In the genomic region with DNA sequence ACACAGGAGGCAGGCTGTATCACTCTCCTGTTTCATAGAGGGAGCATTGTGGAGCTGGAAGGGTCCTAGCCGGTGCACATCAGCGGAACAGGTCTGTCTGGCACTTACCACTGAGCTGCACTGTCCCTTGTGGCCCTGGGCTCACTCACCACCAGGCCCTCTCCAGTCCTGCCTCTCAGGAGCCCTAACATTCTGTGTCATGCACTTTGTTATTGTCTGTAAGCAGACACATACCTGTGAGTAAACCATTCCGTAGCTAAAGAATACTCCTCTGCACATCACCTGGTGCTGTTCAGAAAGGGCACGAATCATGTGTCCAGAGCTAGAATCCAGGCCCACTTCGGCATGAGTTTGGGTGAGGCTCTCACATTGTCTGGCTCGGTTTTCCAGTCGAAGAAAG, we compare ENCODE assay signal across 1 cellular context.
TF ChIP-seq lines count a peak whose summit lies in the region.

No MANE protein-coding gene starts in this region.

TF ChIP-seq in SK-N-SH, 30 proteins besides CTCF, POLR2A, EP300 and RAD21 (continued from another document):
- TF ChIP-seq, protein P1, sequence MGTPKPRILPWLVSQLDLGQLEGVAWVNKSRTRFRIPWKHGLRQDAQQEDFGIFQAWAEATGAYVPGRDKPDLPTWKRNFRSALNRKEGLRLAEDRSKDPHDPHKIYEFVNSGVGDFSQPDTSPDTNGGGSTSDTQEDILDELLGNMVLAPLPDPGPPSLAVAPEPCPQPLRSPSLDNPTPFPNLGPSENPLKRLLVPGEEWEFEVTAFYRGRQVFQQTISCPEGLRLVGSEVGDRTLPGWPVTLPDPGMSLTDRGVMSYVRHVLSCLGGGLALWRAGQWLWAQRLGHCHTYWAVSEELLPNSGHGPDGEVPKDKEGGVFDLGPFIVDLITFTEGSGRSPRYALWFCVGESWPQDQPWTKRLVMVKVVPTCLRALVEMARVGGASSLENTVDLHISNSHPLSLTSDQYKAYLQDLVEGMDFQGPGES (IDR thresholded peaks at IDR 0.05; ENCODE audit: low read depth, low read length) = no peak
- no peak for TF ChIP-seq YY1 (IDR thresholded peaks at IDR 0.05; ENCODE audit: low read depth)
